Comparison of ENCODE assay signal across 8 cellular contexts in genomic region chr17:49359990-49360795, GRCh38. TPM values are rescaled to one million over a fixed set of nuclear protein-coding genes. Genes with fewer than 3 reads are reported as not detected.
A peak's percentile ranks its signal among the peaks of the same experiment; 100 is the strongest.
DNase-seq lines count a peak whose midpoint lies in the region; ATAC-seq and TF ChIP-seq lines count a peak whose summit lies in the region.

No MANE protein-coding gene starts in this region.

- POLR2A ChIA-PET in naive thymus-derived CD4-positive, alpha-beta T cell (lab: Charles Lee), result interaction anchor here (0.7 to 5.9 kb wide), 19 partner anchors 8 to 404 kb away, joined by 3 to 57 read pairs (median 5); partner anchors contain the start of genes FAM117A and PHB1

- H3K4me3 ChIP-seq in CD4-positive, CD25-positive, alpha-beta regulatory T cell (ENCODE audit: low read depth, low read length), result peak overlapping the region; percentile 94
- H3K4me3 ChIP-seq in LNCaP clone FGC (ENCODE audit: low read depth, low read length), result peak overlapping the region; percentile 91
- peak overlapping the region; percentile 67 for H3K4me3 ChIP-seq in naive thymus-derived CD4-positive, alpha-beta T cell (ENCODE audit: low read length)

- H3K9me3 ChIP-seq in CD4-positive, CD25-positive, alpha-beta regulatory T cell (ENCODE audit: control insufficient read depth in 2 of 2, low read length in 2 of 2), result no peaks in the 10 kb centered on the region
- H3K9me3 ChIP-seq in naive thymus-derived CD4-positive, alpha-beta T cell (ENCODE audit: control insufficient read depth in 2 of 3, low read length in 3 of 3), result no peaks in the 10 kb centered on the region

- peak in 1 of 3 donors; percentile 51 for DNase-seq in CD4-positive, CD25-positive, alpha-beta regulatory T cell
- DNase-seq in LNCaP clone FGC (ENCODE audit: low read depth) (no peak), chondrocyte (ENCODE audit: low spot score) (no peak), cerebellar cortex (ENCODE audit: low spot score) (no peak), HPDE6-E6E7 (ENCODE audit: extremely low spot score) (no peak), cortex of kidney (lab: John Stamatoyannopoulos, UW) (no peak)
- peak in 5 of 9 donors; percentile 16 to 27 (median 21) for DNase-seq in naive thymus-derived CD4-positive, alpha-beta T cell

- peaks cover 50% of the 10 kb centered on the region for H3K4me1 ChIP-seq in CD4-positive, CD25-positive, alpha-beta regulatory T cell (ENCODE audit: control insufficient read depth, insufficient read depth, low read length, poor library complexity, severe bottlenecking)
- peaks cover 24 to 26% of the 10 kb centered on the region in 2 donors for H3K4me1 ChIP-seq in naive thymus-derived CD4-positive, alpha-beta T cell (ENCODE audit: control insufficient read depth in 2 of 2, insufficient read depth in 2 of 2, low read length in 2 of 2)

- TF ChIP-seq CTCF in LNCaP clone FGC (IDR thresholded peaks at IDR 0.05; ENCODE audit: control insufficient read depth, extremely low read depth, insufficient read depth) (no peak), chondrocyte (IDR thresholded peaks at IDR 0.05) (no peak)

- no peaks in the 10 kb centered on the region for H3K27me3 Mint-ChIP-seq in CD4-positive, CD25-positive, alpha-beta regulatory T cell
- no peaks in the 10 kb centered on the region for H3K27me3 Mint-ChIP-seq in chondrocyte (ENCODE audit: low read depth)
- no peaks in the 10 kb centered on the region for H3K27me3 Mint-ChIP-seq in naive thymus-derived CD4-positive, alpha-beta T cell

- no peaks in the 10 kb centered on the region for H3K27me3 ChIP-seq in CD4-positive, CD25-positive, alpha-beta regulatory T cell (ENCODE audit: control insufficient read depth, insufficient read depth, low read length)
- H3K27me3 ChIP-seq in naive thymus-derived CD4-positive, alpha-beta T cell (ENCODE audit: control insufficient read depth in 2 of 2, insufficient read depth in 2 of 2, low read length in 2 of 2), result no peaks in the 10 kb centered on the region

- no peaks in the 10 kb centered on the region for H3K9me3 Mint-ChIP-seq in CD4-positive, CD25-positive, alpha-beta regulatory T cell
- no peaks in the 10 kb centered on the region for H3K9me3 Mint-ChIP-seq in chondrocyte (ENCODE audit: low read depth)
- peaks cover 0 to 3% (median 0%) of the 10 kb centered on the region in 11 donors for H3K9me3 Mint-ChIP-seq in naive thymus-derived CD4-positive, alpha-beta T cell

- H3K27ac ChIP-seq in CD4-positive, CD25-positive, alpha-beta regulatory T cell (ENCODE audit: insufficient read depth, low read length, poor library complexity, severe bottlenecking), result peak overlapping the region; percentile 84
- peak overlapping the region; percentile 71 for H3K27ac ChIP-seq in naive thymus-derived CD4-positive, alpha-beta T cell (ENCODE audit: low read depth, low read length)

- peak overlapping the region; percentile 91 to 99 (median 96) for H3K4me3 Mint-ChIP-seq in CD4-positive, CD25-positive, alpha-beta regulatory T cell
- H3K4me3 Mint-ChIP-seq in chondrocyte (ENCODE audit: unreplicated experiment), result peak overlapping the region; percentile 82
- peak overlapping the region; percentile 88 to 99 (median 95) for H3K4me3 Mint-ChIP-seq in naive thymus-derived CD4-positive, alpha-beta T cell

- H3K27ac Mint-ChIP-seq in CD4-positive, CD25-positive, alpha-beta regulatory T cell, result peak overlapping the region; percentile 95 to 97 (median 97)
- H3K27ac Mint-ChIP-seq in chondrocyte (ENCODE audit: unreplicated experiment), result peak overlapping the region; percentile 84
- peak overlapping the region; percentile 92 to 97 (median 97) for H3K27ac Mint-ChIP-seq in naive thymus-derived CD4-positive, alpha-beta T cell

- no peaks in the 10 kb centered on the region for H3K36me3 Mint-ChIP-seq in CD4-positive, CD25-positive, alpha-beta regulatory T cell
- no peaks in the 10 kb centered on the region for H3K36me3 Mint-ChIP-seq in chondrocyte (ENCODE audit: low read depth)
- H3K36me3 Mint-ChIP-seq in naive thymus-derived CD4-positive, alpha-beta T cell, result peaks cover 0 to 11% (median 0%) of the 10 kb centered on the region in 5 donors

- CTCF ChIA-PET in naive thymus-derived CD4-positive, alpha-beta T cell (lab: Charles Lee), result interaction anchor here (0.7 to 3.0 kb wide), 5 partner anchors 13 to 175 kb away, joined by 3 to 12 read pairs (median 4); no protein-coding TSS in a partner anchor

- H3K36me3 ChIP-seq in CD4-positive, CD25-positive, alpha-beta regulatory T cell (ENCODE audit: control insufficient read depth, insufficient read depth, low read length), result no peaks in the 10 kb centered on the region
- peaks cover 0 to 3% (median 0%) of the 10 kb centered on the region in 3 experiments for H3K36me3 ChIP-seq in naive thymus-derived CD4-positive, alpha-beta T cell (ENCODE audit: control insufficient read depth in 2 of 3, insufficient read depth in 3 of 3, low read length in 3 of 3)

- peaks cover 28 to 56% (median 45%) of the 10 kb centered on the region in 4 donors for H3K4me1 Mint-ChIP-seq in CD4-positive, CD25-positive, alpha-beta regulatory T cell
- H3K4me1 Mint-ChIP-seq in chondrocyte (ENCODE audit: low read depth), result peaks cover 37% of the 10 kb centered on the region
- H3K4me1 Mint-ChIP-seq in naive thymus-derived CD4-positive, alpha-beta T cell, result peaks cover 42 to 62% (median 55%) of the 10 kb centered on the region in 7 donors

- intact Hi-C loops in naive thymus-derived CD4-positive, alpha-beta T cell (cut with micrococcal nuclease), result loop anchor here (2.0 to 5.0 kb wide), 5 partner anchors 45 to 1507 kb away; partner anchors contain the start of genes CBX1 (in 1 of the 2) and TOB1 (in 1 of the 2)

- ATAC-seq in CD4-positive, CD25-positive, alpha-beta regulatory T cell (ENCODE audit: low read depth in 2 of 2), result no peak
- no peak for ATAC-seq in naive thymus-derived CD4-positive, alpha-beta T cell
- no peak for ATAC-seq in HG02970 (IDR thresholded peaks at IDR 0.05; ENCODE audit: low FRiP score, unreplicated experiment)

RNA-seq across cellular contexts. Expression of gene ZNF652, which starts 1.9 kb away (rescaled TPM):
- 34.4 TPM for total RNA-seq in CD4-positive, CD25-positive, alpha-beta regulatory T cell
- 10 to 100 TPM in 3 of 4 donors, 1 to 10 TPM in 1; 8.9 to 22.3 (median 14.9) TPM for polyA plus RNA-seq in CD4-positive, CD25-positive, alpha-beta regulatory T cell
- total RNA-seq in chondrocyte, result 45.0 to 59.3 TPM (median 48.0 TPM) in 3 replicates
- 10 to 100 TPM; 33.8 to 64.4 (median 49.9) TPM for total RNA-seq in naive thymus-derived CD4-positive, alpha-beta T cell
- 10 to 100 TPM; 19.3 to 20.3 TPM for polyA plus RNA-seq in naive thymus-derived CD4-positive, alpha-beta T cell

RNA-seq across cellular contexts. Expression of gene PHB1, which starts 54.5 kb away (rescaled TPM):
- total RNA-seq in CD4-positive, CD25-positive, alpha-beta regulatory T cell, result 47.8 TPM
- 100 to 1,000 TPM; 133 to 160 (median 137) TPM for polyA plus RNA-seq in CD4-positive, CD25-positive, alpha-beta regulatory T cell
- total RNA-seq in chondrocyte, result 108 to 129 TPM (median 114 TPM) in 3 replicates
- 100 to 1,000 TPM in 1 of 5 experiments, 10 to 100 TPM in 4; 50.0 to 186 (median 54.4) TPM for total RNA-seq in naive thymus-derived CD4-positive, alpha-beta T cell
- polyA plus RNA-seq in naive thymus-derived CD4-positive, alpha-beta T cell, result 100 to 1,000 TPM; 144 to 165 TPM

Comparison
In these comparisons a context has a peak if more than half of its experiments do, and no peak if none do; other contexts are left out.
1. DNase-seq: peak in naive thymus-derived CD4-positive, alpha-beta T cell (5 of 9); none in LNCaP clone FGC (single experiment), chondrocyte (single experiment), cerebellar cortex (single experiment), HPDE6-E6E7 (single experiment) and cortex of kidney (single experiment).
2. Peak in every context shown above with its lines, with median percentiles within 50 percentile points of each other: H3K4me3 ChIP-seq, H3K27ac Mint-ChIP-seq and H3K4me3 Mint-ChIP-seq.